ENCODE assay signal across 1 cellular context in genomic region chr17:41864837-41865595, GRCh38.
TF ChIP-seq lines count a peak whose summit lies in the region.

A gene with protein sequence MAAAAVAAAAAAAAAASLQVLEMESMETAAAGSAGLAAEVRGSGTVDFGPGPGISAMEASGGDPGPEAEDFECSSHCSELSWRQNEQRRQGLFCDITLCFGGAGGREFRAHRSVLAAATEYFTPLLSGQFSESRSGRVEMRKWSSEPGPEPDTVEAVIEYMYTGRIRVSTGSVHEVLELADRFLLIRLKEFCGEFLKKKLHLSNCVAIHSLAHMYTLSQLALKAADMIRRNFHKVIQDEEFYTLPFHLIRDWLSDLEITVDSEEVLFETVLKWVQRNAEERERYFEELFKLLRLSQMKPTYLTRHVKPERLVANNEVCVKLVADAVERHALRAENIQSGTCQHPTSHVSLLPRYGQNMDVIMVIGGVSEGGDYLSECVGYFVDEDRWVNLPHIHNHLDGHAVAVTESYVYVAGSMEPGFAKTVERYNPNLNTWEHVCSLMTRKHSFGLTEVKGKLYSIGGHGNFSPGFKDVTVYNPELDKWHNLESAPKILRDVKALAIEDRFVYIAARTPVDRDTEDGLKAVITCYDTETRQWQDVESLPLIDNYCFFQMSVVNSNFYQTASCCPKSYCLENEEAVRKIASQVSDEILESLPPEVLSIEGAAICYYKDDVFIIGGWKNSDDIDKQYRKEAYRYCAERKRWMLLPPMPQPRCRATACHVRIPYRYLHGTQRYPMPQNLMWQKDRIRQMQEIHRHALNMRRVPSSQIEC (minus strand): TSS chr17:41865423. CDS start chr17:41865370, 53 bp downstream.

TF ChIP-seq in GM12878, 131 proteins besides CTCF, POLR2A, EP300 and RAD21 (continued from another document):
- TF ChIP-seq ZNF687 (IDR thresholded peaks at IDR 0.05) (peak; percentile 67; the same call in 1 of the 2 replicates), EGR1 (IDR thresholded peaks at IDR 0.05; ENCODE audit: borderline replicate concordance in 1 of 2, low read depth in 2 of 2, low read length in 2 of 2) (peak in 1 of 2 experiments; percentile 1; a peak in 1 of 3 replicates), NRF1 (conservative IDR thresholded peaks at IDR 0.05; ENCODE audit: low read depth, low read length) (peak; percentile 67), SIX5 (IDR thresholded peaks at IDR 0.05; ENCODE audit: low read depth, low read length, severe bottlenecking) (peak; percentile 4), DPF2 (IDR thresholded peaks at IDR 0.05) (peak; percentile 54), PBX3 (IDR thresholded peaks at IDR 0.05; ENCODE audit: insufficient replicate concordance, low read depth, low read length) (peak; percentile 6), NFXL1 (IDR thresholded peaks at IDR 0.05; ENCODE audit: borderline replicate concordance) (no peak), CREB1 (IDR thresholded peaks at IDR 0.05; ENCODE audit: low read depth) (peak; percentile 70; the same call in 1 of the 2 replicates), RUNX3 (IDR thresholded peaks at IDR 0.05; ENCODE audit: low read length) (0 out of 2 replicates have a peak, but pooled peaks have one; percentile 5), LARP7 (IDR thresholded peaks at IDR 0.05) (peak; percentile 87), NR2F1 (conservative IDR thresholded peaks at IDR 0.05) (0 out of 2 replicates have a peak, but pooled peaks have one; percentile 34), NKRF (conservative IDR thresholded peaks at IDR 0.05) (peak; percentile 81), POLR2AphosphoS2 (IDR thresholded peaks at IDR 0.05; ENCODE audit: low read depth, low read length) (0 out of 2 replicates have a peak, but pooled peaks have one; percentile 42), ZNF207 (IDR thresholded peaks at IDR 0.05; ENCODE audit: borderline replicate concordance) (0 out of 2 replicates have a peak, but pooled peaks have one; percentile 74), TCF12 (IDR thresholded peaks at IDR 0.05; ENCODE audit: low read depth, low read length) (peak; percentile 35; the same call in 1 of the 2 replicates), TAF1 (IDR thresholded peaks at IDR 0.05; ENCODE audit: borderline replicate concordance, low read depth, low read length) (peak; percentile 97; the same call in 1 of the 2 replicates), MYC (IDR thresholded peaks at IDR 0.05; ENCODE audit: insufficient read depth, insufficient read length, insufficient replicate concordance, low read length, severe bottlenecking) (peak; percentile 35), IKZF1 (conservative IDR thresholded peaks at IDR 0.05) (peak; percentile 70), ASH2L (IDR thresholded peaks at IDR 0.05; ENCODE audit: borderline replicate concordance, low read depth) (peak; percentile 23; the same call in 1 of the 2 replicates)
- TF ChIP-seq, protein P1, sequence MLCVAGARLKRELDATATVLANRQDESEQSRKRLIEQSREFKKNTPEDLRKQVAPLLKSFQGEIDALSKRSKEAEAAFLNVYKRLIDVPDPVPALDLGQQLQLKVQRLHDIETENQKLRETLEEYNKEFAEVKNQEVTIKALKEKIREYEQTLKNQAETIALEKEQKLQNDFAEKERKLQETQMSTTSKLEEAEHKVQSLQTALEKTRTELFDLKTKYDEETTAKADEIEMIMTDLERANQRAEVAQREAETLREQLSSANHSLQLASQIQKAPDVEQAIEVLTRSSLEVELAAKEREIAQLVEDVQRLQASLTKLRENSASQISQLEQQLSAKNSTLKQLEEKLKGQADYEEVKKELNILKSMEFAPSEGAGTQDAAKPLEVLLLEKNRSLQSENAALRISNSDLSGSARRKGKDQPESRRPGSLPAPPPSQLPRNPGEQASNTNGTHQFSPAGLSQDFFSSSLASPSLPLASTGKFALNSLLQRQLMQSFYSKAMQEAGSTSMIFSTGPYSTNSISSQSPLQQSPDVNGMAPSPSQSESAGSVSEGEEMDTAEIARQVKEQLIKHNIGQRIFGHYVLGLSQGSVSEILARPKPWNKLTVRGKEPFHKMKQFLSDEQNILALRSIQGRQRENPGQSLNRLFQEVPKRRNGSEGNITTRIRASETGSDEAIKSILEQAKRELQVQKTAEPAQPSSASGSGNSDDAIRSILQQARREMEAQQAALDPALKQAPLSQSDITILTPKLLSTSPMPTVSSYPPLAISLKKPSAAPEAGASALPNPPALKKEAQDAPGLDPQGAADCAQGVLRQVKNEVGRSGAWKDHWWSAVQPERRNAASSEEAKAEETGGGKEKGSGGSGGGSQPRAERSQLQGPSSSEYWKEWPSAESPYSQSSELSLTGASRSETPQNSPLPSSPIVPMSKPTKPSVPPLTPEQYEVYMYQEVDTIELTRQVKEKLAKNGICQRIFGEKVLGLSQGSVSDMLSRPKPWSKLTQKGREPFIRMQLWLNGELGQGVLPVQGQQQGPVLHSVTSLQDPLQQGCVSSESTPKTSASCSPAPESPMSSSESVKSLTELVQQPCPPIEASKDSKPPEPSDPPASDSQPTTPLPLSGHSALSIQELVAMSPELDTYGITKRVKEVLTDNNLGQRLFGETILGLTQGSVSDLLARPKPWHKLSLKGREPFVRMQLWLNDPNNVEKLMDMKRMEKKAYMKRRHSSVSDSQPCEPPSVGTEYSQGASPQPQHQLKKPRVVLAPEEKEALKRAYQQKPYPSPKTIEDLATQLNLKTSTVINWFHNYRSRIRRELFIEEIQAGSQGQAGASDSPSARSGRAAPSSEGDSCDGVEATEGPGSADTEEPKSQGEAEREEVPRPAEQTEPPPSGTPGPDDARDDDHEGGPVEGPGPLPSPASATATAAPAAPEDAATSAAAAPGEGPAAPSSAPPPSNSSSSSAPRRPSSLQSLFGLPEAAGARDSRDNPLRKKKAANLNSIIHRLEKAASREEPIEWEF (IDR thresholded peaks at IDR 0.05; ENCODE audit: insufficient replicate concordance, low read depth, low read length) = no peak
- TF ChIP-seq, protein P2, sequence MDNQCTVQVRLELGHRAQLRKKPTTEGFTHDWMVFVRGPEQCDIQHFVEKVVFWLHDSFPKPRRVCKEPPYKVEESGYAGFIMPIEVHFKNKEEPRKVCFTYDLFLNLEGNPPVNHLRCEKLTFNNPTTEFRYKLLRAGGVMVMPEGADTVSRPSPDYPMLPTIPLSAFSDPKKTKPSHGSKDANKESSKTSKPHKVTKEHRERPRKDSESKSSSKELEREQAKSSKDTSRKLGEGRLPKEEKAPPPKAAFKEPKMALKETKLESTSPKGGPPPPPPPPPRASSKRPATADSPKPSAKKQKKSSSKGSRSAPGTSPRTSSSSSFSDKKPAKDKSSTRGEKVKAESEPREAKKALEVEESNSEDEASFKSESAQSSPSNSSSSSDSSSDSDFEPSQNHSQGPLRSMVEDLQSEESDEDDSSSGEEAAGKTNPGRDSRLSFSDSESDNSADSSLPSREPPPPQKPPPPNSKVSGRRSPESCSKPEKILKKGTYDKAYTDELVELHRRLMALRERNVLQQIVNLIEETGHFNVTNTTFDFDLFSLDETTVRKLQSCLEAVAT (IDR thresholded peaks at IDR 0.05) = no peak
- TF ChIP-seq, protein P3, sequence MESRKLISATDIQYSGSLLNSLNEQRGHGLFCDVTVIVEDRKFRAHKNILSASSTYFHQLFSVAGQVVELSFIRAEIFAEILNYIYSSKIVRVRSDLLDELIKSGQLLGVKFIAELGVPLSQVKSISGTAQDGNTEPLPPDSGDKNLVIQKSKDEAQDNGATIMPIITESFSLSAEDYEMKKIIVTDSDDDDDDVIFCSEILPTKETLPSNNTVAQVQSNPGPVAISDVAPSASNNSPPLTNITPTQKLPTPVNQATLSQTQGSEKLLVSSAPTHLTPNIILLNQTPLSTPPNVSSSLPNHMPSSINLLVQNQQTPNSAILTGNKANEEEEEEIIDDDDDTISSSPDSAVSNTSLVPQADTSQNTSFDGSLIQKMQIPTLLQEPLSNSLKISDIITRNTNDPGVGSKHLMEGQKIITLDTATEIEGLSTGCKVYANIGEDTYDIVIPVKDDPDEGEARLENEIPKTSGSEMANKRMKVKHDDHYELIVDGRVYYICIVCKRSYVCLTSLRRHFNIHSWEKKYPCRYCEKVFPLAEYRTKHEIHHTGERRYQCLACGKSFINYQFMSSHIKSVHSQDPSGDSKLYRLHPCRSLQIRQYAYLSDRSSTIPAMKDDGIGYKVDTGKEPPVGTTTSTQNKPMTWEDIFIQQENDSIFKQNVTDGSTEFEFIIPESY (IDR thresholded peaks at IDR 0.05) = no peak
- TF ChIP-seq, protein P4, sequence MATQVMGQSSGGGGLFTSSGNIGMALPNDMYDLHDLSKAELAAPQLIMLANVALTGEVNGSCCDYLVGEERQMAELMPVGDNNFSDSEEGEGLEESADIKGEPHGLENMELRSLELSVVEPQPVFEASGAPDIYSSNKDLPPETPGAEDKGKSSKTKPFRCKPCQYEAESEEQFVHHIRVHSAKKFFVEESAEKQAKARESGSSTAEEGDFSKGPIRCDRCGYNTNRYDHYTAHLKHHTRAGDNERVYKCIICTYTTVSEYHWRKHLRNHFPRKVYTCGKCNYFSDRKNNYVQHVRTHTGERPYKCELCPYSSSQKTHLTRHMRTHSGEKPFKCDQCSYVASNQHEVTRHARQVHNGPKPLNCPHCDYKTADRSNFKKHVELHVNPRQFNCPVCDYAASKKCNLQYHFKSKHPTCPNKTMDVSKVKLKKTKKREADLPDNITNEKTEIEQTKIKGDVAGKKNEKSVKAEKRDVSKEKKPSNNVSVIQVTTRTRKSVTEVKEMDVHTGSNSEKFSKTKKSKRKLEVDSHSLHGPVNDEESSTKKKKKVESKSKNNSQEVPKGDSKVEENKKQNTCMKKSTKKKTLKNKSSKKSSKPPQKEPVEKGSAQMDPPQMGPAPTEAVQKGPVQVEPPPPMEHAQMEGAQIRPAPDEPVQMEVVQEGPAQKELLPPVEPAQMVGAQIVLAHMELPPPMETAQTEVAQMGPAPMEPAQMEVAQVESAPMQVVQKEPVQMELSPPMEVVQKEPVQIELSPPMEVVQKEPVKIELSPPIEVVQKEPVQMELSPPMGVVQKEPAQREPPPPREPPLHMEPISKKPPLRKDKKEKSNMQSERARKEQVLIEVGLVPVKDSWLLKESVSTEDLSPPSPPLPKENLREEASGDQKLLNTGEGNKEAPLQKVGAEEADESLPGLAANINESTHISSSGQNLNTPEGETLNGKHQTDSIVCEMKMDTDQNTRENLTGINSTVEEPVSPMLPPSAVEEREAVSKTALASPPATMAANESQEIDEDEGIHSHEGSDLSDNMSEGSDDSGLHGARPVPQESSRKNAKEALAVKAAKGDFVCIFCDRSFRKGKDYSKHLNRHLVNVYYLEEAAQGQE (IDR thresholded peaks at IDR 0.05; ENCODE audit: low read depth, low read length) = no peak
